In the genomic region with DNA sequence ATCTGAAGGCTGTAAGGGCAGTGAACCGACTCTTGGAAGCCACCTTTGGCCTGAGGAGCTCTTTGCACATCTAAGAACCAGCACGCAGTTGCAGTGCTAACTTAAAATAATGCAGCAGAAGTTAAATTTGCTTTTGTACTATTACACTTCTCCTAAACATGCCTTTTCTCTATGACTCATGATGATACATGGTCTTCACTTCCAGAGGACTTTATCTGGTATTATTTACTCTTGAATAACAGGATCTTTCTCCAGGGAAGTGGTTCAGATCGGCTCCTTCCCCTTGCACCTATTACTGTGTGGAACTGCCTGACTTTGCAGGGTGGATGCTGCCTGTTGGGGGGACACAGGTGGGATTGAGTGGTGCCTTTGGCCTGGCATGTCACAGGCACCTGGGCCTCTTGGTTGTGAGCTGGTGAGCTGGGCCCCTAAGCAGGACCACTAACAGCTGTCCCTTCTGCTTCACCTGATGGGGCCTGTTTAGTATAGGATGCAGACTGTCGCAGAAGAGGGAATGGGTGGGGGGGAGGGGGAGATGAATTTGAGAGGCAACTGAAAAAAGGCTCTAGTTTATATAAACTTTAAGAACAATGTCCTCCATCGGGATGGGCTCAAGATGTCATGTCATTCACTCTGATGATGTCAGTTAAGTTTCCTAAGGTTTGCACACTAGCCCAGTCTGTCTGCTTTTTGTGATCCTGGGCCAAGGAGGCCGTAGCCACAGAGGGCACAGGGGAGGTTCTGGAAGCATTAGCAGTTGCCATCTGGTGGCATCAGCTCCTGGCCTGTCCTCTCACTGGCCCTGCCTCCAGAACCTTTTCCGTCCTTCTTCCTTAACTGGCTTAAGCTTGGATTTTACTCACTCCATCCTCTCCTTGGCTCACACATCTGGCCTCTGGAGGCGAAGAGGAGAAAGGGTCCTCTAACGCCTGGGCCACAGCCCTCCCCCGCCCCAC, we compare ENCODE assay signal across 1 cellular context.
TF ChIP-seq lines count a peak whose summit lies in the region.

No MANE protein-coding gene starts in this region.

TF ChIP-seq in IMR-90, 13 proteins besides CTCF, POLR2A, EP300 and RAD21:
- no peak for TF ChIP-seq SMC3 (IDR thresholded peaks at IDR 0.05; ENCODE audit: low read depth, low read length)
- TF ChIP-seq RFX5 (IDR thresholded peaks at IDR 0.05; ENCODE audit: low read depth, low read length), result no peak
- TF ChIP-seq, protein P1, sequence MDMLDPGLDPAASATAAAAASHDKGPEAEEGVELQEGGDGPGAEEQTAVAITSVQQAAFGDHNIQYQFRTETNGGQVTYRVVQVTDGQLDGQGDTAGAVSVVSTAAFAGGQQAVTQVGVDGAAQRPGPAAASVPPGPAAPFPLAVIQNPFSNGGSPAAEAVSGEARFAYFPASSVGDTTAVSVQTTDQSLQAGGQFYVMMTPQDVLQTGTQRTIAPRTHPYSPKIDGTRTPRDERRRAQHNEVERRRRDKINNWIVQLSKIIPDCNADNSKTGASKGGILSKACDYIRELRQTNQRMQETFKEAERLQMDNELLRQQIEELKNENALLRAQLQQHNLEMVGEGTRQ (IDR thresholded peaks at IDR 0.05; ENCODE audit: low read depth, low read length), result no peak
- TF ChIP-seq NFE2L2 (IDR thresholded peaks at IDR 0.05; ENCODE audit: low read depth, low read length), result no peak
- peak; percentile 15; the same call in 1 of the 2 replicates for TF ChIP-seq BHLHE40 (IDR thresholded peaks at IDR 0.05; ENCODE audit: low read depth, low read length)
- TF ChIP-seq FOS (IDR thresholded peaks at IDR 0.05; ENCODE audit: low read depth, low read length), result peak; percentile 63; the same call in 1 of the 2 replicates
